Comparison of ENCODE assay signal across 1 cellular context in genomic region chr4:87865288-87865687, GRCh38.
TF ChIP-seq lines count a peak whose summit lies in the region.

No MANE protein-coding gene starts in this region.

TF ChIP-seq in HepG2, 621 proteins besides CTCF, POLR2A, EP300 and RAD21 (continued from another document and continues in another):
- TF ChIP-seq GMEB2 (CRISPR knock-in tag; IDR thresholded peaks at IDR 0.05; ENCODE audit: low read depth) (no peak), ZMYM3 (CRISPR knock-in tag; IDR thresholded peaks at IDR 0.05) (no peak), ZNF768 (CRISPR knock-in tag; IDR thresholded peaks at IDR 0.05) (no peak), GATA4 (IDR thresholded peaks at IDR 0.05; ENCODE audit: borderline replicate concordance, low read depth) (no peak), AFF4 (CRISPR knock-in tag; IDR thresholded peaks at IDR 0.05) (no peak), TCF7 (IDR thresholded peaks at IDR 0.05; ENCODE audit: low read depth) (peak; percentile 36; the same call in 1 of the 2 replicates), ZNF264 (CRISPR knock-in tag; IDR thresholded peaks at IDR 0.05) (no peak), HMG20B (CRISPR knock-in tag; conservative IDR thresholded peaks at IDR 0.05) (no peak), ASH2L (IDR thresholded peaks at IDR 0.05; ENCODE audit: insufficient read length, low read depth, low read length) (no peak), ZNF841 (CRISPR knock-in tag; IDR thresholded peaks at IDR 0.05; ENCODE audit: borderline replicate concordance) (no peak), ATF6 (CRISPR knock-in tag; conservative IDR thresholded peaks at IDR 0.05) (no peak), SETDB1 (CRISPR knock-in tag; IDR thresholded peaks at IDR 0.05; ENCODE audit: borderline replicate concordance) (no peak), GATAD1 (CRISPR knock-in tag; IDR thresholded peaks at IDR 0.05) (no peak), RXRB (CRISPR knock-in tag; IDR thresholded peaks at IDR 0.05; ENCODE audit: borderline replicate concordance) (peak; percentile 82), FOXO1 (CRISPR knock-in tag; IDR thresholded peaks at IDR 0.05) (no peak), ZFYVE20 (CRISPR knock-in tag; IDR thresholded peaks at IDR 0.05; ENCODE audit: borderline replicate concordance, low read depth) (no peak), ZNF260 (CRISPR knock-in tag; IDR thresholded peaks at IDR 0.05; ENCODE audit: borderline replicate concordance, low read depth) (no peak), MXD3 (CRISPR knock-in tag; IDR thresholded peaks at IDR 0.05) (no peak), CEBPG (CRISPR knock-in tag; IDR thresholded peaks at IDR 0.05) (peak; percentile 13), SMAD3 (CRISPR knock-in tag; IDR thresholded peaks at IDR 0.05) (peak; percentile 78), ZBTB42 (CRISPR knock-in tag; IDR thresholded peaks at IDR 0.05) (no peak), MAZ (IDR thresholded peaks at IDR 0.05; ENCODE audit: borderline replicate concordance, low read depth, low read length) (no peak), MAZ (CRISPR knock-in tag; IDR thresholded peaks at IDR 0.05; ENCODE audit: low read depth) (no peak), KLF13 (CRISPR knock-in tag; IDR thresholded peaks at IDR 0.05) (no peak), ZBTB39 (CRISPR knock-in tag; IDR thresholded peaks at IDR 0.05) (no peak), EZH2 (conservative IDR thresholded peaks at IDR 0.05; ENCODE audit: low read depth, low read length) (no peak), SNAI1 (CRISPR knock-in tag; IDR thresholded peaks at IDR 0.05; ENCODE audit: borderline replicate concordance) (no peak), HOXD1 (CRISPR knock-in tag; IDR thresholded peaks at IDR 0.05) (no peak), ZNF468 (CRISPR knock-in tag; IDR thresholded peaks at IDR 0.05) (no peak), ZNF407 (CRISPR knock-in tag; IDR thresholded peaks at IDR 0.05; ENCODE audit: not compliant biosample characterization) (no peak), GLI4 (CRISPR knock-in tag; IDR thresholded peaks at IDR 0.05; ENCODE audit: borderline replicate concordance) (no peak), FOXA1 (IDR thresholded peaks at IDR 0.05) (no peak), FOXA1 (CRISPR knock-in tag; IDR thresholded peaks at IDR 0.05) (peak; percentile 72), SMC3 (IDR thresholded peaks at IDR 0.05; ENCODE audit: low read length) (no peak), GPN1 (CRISPR knock-in tag; IDR thresholded peaks at IDR 0.05; ENCODE audit: borderline replicate concordance) (no peak), ZFAT (CRISPR knock-in tag; conservative IDR thresholded peaks at IDR 0.05) (no peak), SMARCC2 (IDR thresholded peaks at IDR 0.05) (no peak), PHF21A (CRISPR knock-in tag; IDR thresholded peaks at IDR 0.05) (no peak), FOXP4 (CRISPR knock-in tag; IDR thresholded peaks at IDR 0.05) (peak; percentile 53; the same call in 1 of the 2 replicates), FOXC1 (CRISPR knock-in tag; IDR thresholded peaks at IDR 0.05; ENCODE audit: borderline replicate concordance) (no peak), ZBTB3 (CRISPR knock-in tag; IDR thresholded peaks at IDR 0.05; ENCODE audit: borderline replicate concordance, low read depth) (no peak), KAT7 (CRISPR knock-in tag; IDR thresholded peaks at IDR 0.05; ENCODE audit: borderline replicate concordance) (no peak), JUND (CRISPR knock-in tag; IDR thresholded peaks at IDR 0.05) (no peak), PRMT3 (CRISPR knock-in tag; IDR thresholded peaks at IDR 0.05; ENCODE audit: borderline replicate concordance, low read depth) (no peak)
